16 cellular contexts compared by ENCODE assay signal in the genomic region with DNA sequence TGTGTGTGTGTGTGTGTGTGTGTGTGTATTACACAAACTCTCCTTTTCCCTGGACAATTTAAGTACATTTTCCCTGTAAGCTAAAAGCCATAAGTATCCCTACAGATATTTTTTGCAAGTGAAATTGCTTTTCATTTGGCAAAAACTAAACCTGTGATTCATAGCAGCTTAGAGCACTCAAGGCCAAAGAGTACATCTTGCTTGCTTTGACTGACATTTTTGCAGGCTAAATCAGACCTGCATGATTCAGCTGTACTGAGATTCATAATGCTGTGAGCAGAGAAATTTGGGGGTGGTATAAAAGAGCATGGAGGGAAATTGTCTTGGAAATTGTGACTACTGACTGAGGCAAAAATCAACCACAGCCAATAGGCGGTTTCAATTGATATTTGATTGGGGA.
A peak's percentile ranks its signal among the peaks of the same experiment; 100 is the strongest.
DNase-seq lines count a peak whose midpoint lies in the region; ATAC-seq and TF ChIP-seq lines count a peak whose summit lies in the region.
"Had no signal": no experiment of that assay in that cellular context is flagged by ENCODE, and none has a peak within 500 bp of the region (broad histone marks: within the 10 kb centered on the region; RNA-seq: fewer than 3 reads in every experiment).

No MANE protein-coding gene starts in this region.

- in situ Hi-C loops in astrocyte of the cerebellum (cut with HindIII; ENCODE audit: low sequenced_read_pairs) (no loop called here), KBM-7 (cut with MboI; ENCODE audit: low pct_unique_long_range_greater_than_20kb, low sequenced_read_pairs) (no loop called here)

- DNase-seq in A172 (ENCODE audit: low spot score) = peak; percentile 54
- peak; percentile 93 for DNase-seq in HCEC 1CT
- peak; percentile 18 for DNase-seq in astrocyte of the cerebellum (ENCODE audit: low read depth)
- peak; percentile 26 for DNase-seq in hepatic stellate cell (ENCODE audit: low spot score)
- DNase-seq in KBM-7 = no peak
- DNase-seq: activated CD4-positive, alpha-beta T cell treated with anti-CD3 and anti-CD28 coated beads for 36 hours; activated T-cell treated with anti-CD3 and anti-CD28 coated beads, Interleukin-2, amount 50 U/mL, for 4 hours; body of pancreas; DMS53; endodermal cell; upper lobe of left lung had no signal

- TF ChIP-seq CTCF in astrocyte of the cerebellum (IDR thresholded peaks at IDR 0.05; ENCODE audit: low read depth, low read length, missing control alignments) = no peak

- no peak overlapping the region for H3K4me3 ChIP-seq in astrocyte of the cerebellum (ENCODE audit: low read depth, low read length)
- H3K4me3 ChIP-seq: body of pancreas, GM12878, lung, upper lobe of left lung had no signal

- ATAC-seq in GM18519 (IDR thresholded peaks at IDR 0.05; ENCODE audit: low FRiP score, unreplicated experiment) (no peak), GM21619 (IDR thresholded peaks at IDR 0.05; ENCODE audit: unreplicated experiment) (no peak), HG03565 (IDR thresholded peaks at IDR 0.05; ENCODE audit: unreplicated experiment) (no peak)
- ATAC-seq: activated CD4-positive, alpha-beta T cell treated with anti-CD3 and anti-CD28 coated beads for 36 hours; activated T-cell treated with anti-CD3 and anti-CD28 coated beads, Interleukin-2, amount 50 U/mL, for 4 hours; body of pancreas; GM12878 had no signal
